16 cellular contexts compared by ENCODE assay signal in genomic region chr13:30375436-30375835, GRCh38. TPM values are rescaled to one million over a fixed set of nuclear protein-coding genes. Genes with fewer than 3 reads are reported as not detected.
DNase-seq lines count a peak whose midpoint lies in the region; ATAC-seq and TF ChIP-seq lines count a peak whose summit lies in the region.
"Had no signal": no experiment of that assay in that cellular context is flagged by ENCODE, and none has a peak within 500 bp of the region (broad histone marks: within the 10 kb centered on the region; RNA-seq: fewer than 3 reads in every experiment).

No MANE protein-coding gene starts in this region.

- peak overlapping the region; percentile 65 to 86 (median 78) for H3K4me3 Mint-ChIP-seq in naive B cell
- H3K4me3 Mint-ChIP-seq: endodermal cell had no signal

- no peak overlapping the region for H2AFZ ChIP-seq in OCI-LY7 (ENCODE audit: low read length)

- no peaks in the 10 kb centered on the region for H3K27me3 ChIP-seq in HL-60 (ENCODE audit: insufficient read depth, poor library complexity, severe bottlenecking)
- H3K27me3 ChIP-seq: SJSA1 had no signal

- BruUV-seq in OCI-LY7 (replicated peaks; lab: Mats Ljungman, UMichigan), result no TSS peak

- ATAC-seq in naive B cell (ENCODE audit: low read depth in 2 of 2), result no peak
- no peak for ATAC-seq in HG03460 (IDR thresholded peaks at IDR 0.05; ENCODE audit: unreplicated experiment)

- no peaks in the 10 kb centered on the region for H3K9me3 ChIP-seq in OCI-LY7 (ENCODE audit: low read length)
- H3K9me3 ChIP-seq: SJSA1 had no signal

- H3K36me3 Mint-ChIP-seq in naive B cell, result no peaks in the 10 kb centered on the region

- no peak overlapping the region for H3K4me3 ChIP-seq in HL-60 (replicated peaks; ENCODE audit: insufficient read depth, low read length)
- peak overlapping the region; percentile 80 for H3K4me3 ChIP-seq in OCI-LY7 (ENCODE audit: low read depth, low read length, poor library complexity, severe bottlenecking)
- H3K4me3 ChIP-seq: SJSA1 had no signal

- no peaks in the 10 kb centered on the region for H4K20me1 ChIP-seq in OCI-LY7 (ENCODE audit: insufficient read depth, low read length)

- H3K36me3 ChIP-seq in OCI-LY7 (ENCODE audit: insufficient read depth, low read length), result peaks cover 33% of the 10 kb centered on the region
- H3K36me3 ChIP-seq: SJSA1 had no signal

- peak overlapping the region; percentile 74 to 100 (median 95) for H3K27ac Mint-ChIP-seq in naive B cell
- H3K27ac Mint-ChIP-seq: endodermal cell had no signal

- DNase-seq in NCI-H1417 (lab: John Stamatoyannopoulos, UW) (peak in 2 of 3 experiments; percentile 4 to 65), NCI-H1417 treated with DMSO at 0.1 percent for 48 hours (lab: John Stamatoyannopoulos, UW) (no peak), HL-60 (ENCODE audit: low read depth in 1 of 2, low spot score in 1 of 2) (no peak), OCI-LY7 (ENCODE audit: low spot score) (peak; percentile 49), naive B cell (no peak), SW480 (ENCODE audit: low spot score) (no peak)
- no peak for DNase-seq in stimulated activated CD4-positive, alpha-beta T cell treated with anti-CD3 and anti-CD28 coated beads, Interleukin-15, amount 100 ng/mL, for 24 hours
- DNase-seq: 8988T; activated CD4-positive, alpha-beta T cell treated with anti-CD3 and anti-CD28 coated beads, Interleukin-2, amount 50 U/mL, for 4 hours; endodermal cell; head of caudate nucleus; NCI-H446 treated with DMSO at 0.1 percent for 48 hours had no signal

- intact Hi-C loops in OCI-LY7 (cut with micrococcal nuclease; ENCODE audit: unreplicated experiment), result loop anchor here (2.0 kb wide), 2 partner anchors 39 to 47 kb away; partner anchors contain the start of gene UBE2L5

- H3K9me3 Mint-ChIP-seq in naive B cell, result no peaks in the 10 kb centered on the region
- H3K9me3 Mint-ChIP-seq: endodermal cell had no signal

- H3K4me1 ChIP-seq in OCI-LY7 (ENCODE audit: insufficient read depth, low read length, poor library complexity, severe bottlenecking), result peaks cover 74% of the 10 kb centered on the region

- CTCF ChIA-PET in OCI-LY7 (lab: Charles Lee; ENCODE audit: unreplicated experiment), result interaction anchor here (0.6 to 2.6 kb wide), 3 partner anchors 19 to 92 kb away, joined by 4 to 17 read pairs (median 15); no protein-coding TSS in a partner anchor

- no peaks in the 10 kb centered on the region for H3K27me3 Mint-ChIP-seq in naive B cell

- H3K4me2 ChIP-seq in OCI-LY7 (ENCODE audit: low read length), result peak overlapping the region; percentile 100

- peaks cover 66 to 71% (median 66%) of the 10 kb centered on the region in 3 donors for H3K4me1 Mint-ChIP-seq in naive B cell

- POLR2A ChIA-PET in OCI-LY7 (lab: Charles Lee), result interaction anchor here (0.7 to 8.8 kb wide), 27 partner anchors 9 to 783 kb away, joined by 3 to 214 read pairs (median 8); partner anchors contain the start of gene HMGB1

- H3K9me2 ChIP-seq in OCI-LY7 (ENCODE audit: insufficient read depth, low read length), result no peaks in the 10 kb centered on the region

- H3K27ac ChIP-seq in HL-60 (replicated peaks), result peak overlapping the region; percentile 97
- H3K27ac ChIP-seq in OCI-LY7 (ENCODE audit: low read depth, low read length, poor library complexity, severe bottlenecking), result peak overlapping the region; percentile 97
- H3K27ac ChIP-seq: SJSA1 had no signal

- peaks cover 49% of the 10 kb centered on the region for H3K79me2 ChIP-seq in OCI-LY7 (ENCODE audit: insufficient read depth, low read depth, low read length)

- TF ChIP-seq CTCF in HL-60 (IDR thresholded peaks at IDR 0.05; ENCODE audit: insufficient read depth, low read length), result no peak
- no peak for TF ChIP-seq CTCF in OCI-LY7 (conservative IDR thresholded peaks at IDR 0.05; ENCODE audit: low read length)

RNA-seq across cellular contexts. Expression of gene UBE2L5, which starts 46.9 kb away (rescaled TPM):
- 0.15 and 0.22 TPM in 2 replicates for total RNA-seq in OCI-LY7 (2014; rRNA removed; shearing (Covaris generic))
- 1.00 and 1.8 TPM in 2 replicates for total RNA-seq in OCI-LY7 (2022)
- under 1 TPM in 2 of 6 donors, not detected in 4; 0.19 to 0.31 TPM for polyA plus RNA-seq in naive B cell (ENCODE audit: low read depth in 6 of 6)
- total RNA-seq: Daoy, endodermal cell, liver, SJSA1 had no signal

Comparison
In these comparisons a context has a peak if more than half of its experiments do, and no peak if none do; other contexts are left out.
1. DNase-seq: peak in NCI-H1417 (2 of 3) and OCI-LY7 (single experiment); none in NCI-H1417 treated with DMSO at 0.1 percent for 48 hours (single experiment), HL-60 (0 of 2), naive B cell (single experiment), SW480 (single experiment) and stimulated activated CD4-positive, alpha-beta T cell treated with anti-CD3 and anti-CD28 coated beads, Interleukin-15, amount 100 ng/mL, for 24 hours (single experiment).